ENCODE assay signal across 9 cellular contexts in the genomic region with DNA sequence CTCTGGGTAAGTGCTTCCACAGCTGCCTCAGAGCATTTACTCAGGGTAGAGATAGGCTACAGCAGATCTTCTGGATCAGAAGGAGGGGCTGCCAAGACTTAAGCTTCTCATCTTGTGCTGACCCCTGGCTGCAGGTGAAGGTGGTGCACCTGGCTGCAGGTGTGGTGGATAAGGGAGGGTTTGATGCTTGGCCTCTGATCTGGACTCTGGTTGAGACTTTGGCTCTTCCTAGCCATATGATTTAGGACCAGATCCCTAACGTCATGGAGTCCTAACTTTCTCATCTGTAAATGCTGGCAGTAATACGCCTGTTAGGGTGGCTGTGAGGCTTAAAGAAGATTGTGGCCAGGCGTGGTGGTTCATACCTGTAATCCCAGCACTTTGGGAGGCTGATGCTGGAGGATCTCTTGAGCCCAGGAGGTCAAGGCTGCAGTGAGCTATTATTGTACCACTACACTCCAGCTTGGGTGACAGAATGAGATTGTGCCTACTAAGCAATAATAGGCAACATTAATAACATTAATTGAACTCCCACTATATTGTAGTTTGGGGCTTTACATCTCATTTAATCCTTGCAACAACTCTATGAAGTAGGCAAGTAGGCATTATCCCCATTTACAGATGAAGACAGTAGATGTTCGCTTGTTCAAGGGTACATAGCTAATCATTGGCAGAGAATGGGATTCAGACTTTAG. TPM values are rescaled to one million over a fixed set of nuclear protein-coding genes. Genes with fewer than 3 reads are reported as not detected.
DNase-seq lines count a peak whose midpoint lies in the region; ATAC-seq and TF ChIP-seq lines count a peak whose summit lies in the region.
"Had no signal": no experiment of that assay in that cellular context is flagged by ENCODE, and none has a peak within 500 bp of the region (broad histone marks: within the 10 kb centered on the region; RNA-seq: fewer than 3 reads in every experiment).

No MANE protein-coding gene starts in this region.

- H3K27ac Mint-ChIP-seq in chondrocyte (ENCODE audit: unreplicated experiment) (no peak overlapping the region), neural crest cell (ENCODE audit: unreplicated experiment) (peak overlapping the region; percentile 51)
- no peak overlapping the region for H3K27ac Mint-ChIP-seq in activated T-helper 17 cell treated with anti-CD3 and anti-CD28 coated beads, Interleukin-2, amount 50 U/mL, for 72 hours

- H3K4me3 ChIP-seq in GM12875 (ENCODE audit: low read depth, low read length) (no peak overlapping the region), foreskin fibroblast (ENCODE audit: low read depth in 1 of 2, low read length in 2 of 2) (no peak overlapping the region)

- no peak for ATAC-seq in activated T-helper 17 cell treated with anti-CD3 and anti-CD28 coated beads, Interleukin-2, amount 50 U/mL, for 72 hours (replicated peaks)
- ATAC-seq in HG02884 (IDR thresholded peaks at IDR 0.05; ENCODE audit: unreplicated experiment), result no peak

- H3K27me3 Mint-ChIP-seq in chondrocyte (ENCODE audit: low read depth) (peaks cover 4% of the 10 kb centered on the region), neural crest cell (ENCODE audit: low read depth) (peaks cover 3% of the 10 kb centered on the region)
- H3K27me3 Mint-ChIP-seq in activated T-helper 17 cell treated with anti-CD3 and anti-CD28 coated beads, Interleukin-2, amount 50 U/mL, for 72 hours, result no peaks in the 10 kb centered on the region

- H3K36me3 Mint-ChIP-seq in chondrocyte (ENCODE audit: low read depth), result peaks cover 3% of the 10 kb centered on the region
- peaks cover 40% of the 10 kb centered on the region for H3K36me3 Mint-ChIP-seq in neural crest cell (ENCODE audit: low read depth)
- no peaks in the 10 kb centered on the region for H3K36me3 Mint-ChIP-seq in activated T-helper 17 cell treated with anti-CD3 and anti-CD28 coated beads, Interleukin-2, amount 50 U/mL, for 72 hours (ENCODE audit: low read depth)

- H3K4me3 Mint-ChIP-seq in chondrocyte (ENCODE audit: unreplicated experiment) (no peak overlapping the region), neural crest cell (peak overlapping the region; percentile 80)
- no peak overlapping the region for H3K4me3 Mint-ChIP-seq in activated T-helper 17 cell treated with anti-CD3 and anti-CD28 coated beads, Interleukin-2, amount 50 U/mL, for 72 hours

- peak; percentile 69; the same call in 1 of the 2 replicates for TF ChIP-seq CTCF in GM12875 (IDR thresholded peaks at IDR 0.05; ENCODE audit: borderline replicate concordance, insufficient read depth, low read depth, low read length)
- TF ChIP-seq CTCF in chondrocyte (IDR thresholded peaks at IDR 0.05), result peak; percentile 30
- TF ChIP-seq CTCF in neural crest cell (conservative IDR thresholded peaks at IDR 0.05), result peak; percentile 47
- no peak for TF ChIP-seq CTCF in foreskin fibroblast (IDR thresholded peaks at IDR 0.05; ENCODE audit: low read depth, low read length)

- H3K9me3 Mint-ChIP-seq in chondrocyte (ENCODE audit: low read depth), result no peaks in the 10 kb centered on the region
- peaks cover 3% of the 10 kb centered on the region for H3K9me3 Mint-ChIP-seq in neural crest cell
- no peaks in the 10 kb centered on the region for H3K9me3 Mint-ChIP-seq in activated T-helper 17 cell treated with anti-CD3 and anti-CD28 coated beads, Interleukin-2, amount 50 U/mL, for 72 hours

- peak; percentile 57 for DNase-seq in HPDE6-E6E7 (ENCODE audit: extremely low spot score)
- DNase-seq in chondrocyte (ENCODE audit: low spot score), result no peak
- DNase-seq in neural crest cell (ENCODE audit: low read depth, low spot score), result no peak
- no peak for DNase-seq in NCI-H446 treated with DMSO at 0.1 percent for 48 hours (lab: John Stamatoyannopoulos, UW)
- DNase-seq in foreskin fibroblast, result no peak
- DNase-seq: stimulated activated CD8-positive, alpha-beta memory T cell treated with anti-CD3 and anti-CD28 coated beads, Interleukin-4, amount 100 ng/mL, for 48 hours had no signal

- peaks cover 9% of the 10 kb centered on the region for H3K4me1 Mint-ChIP-seq in chondrocyte (ENCODE audit: low read depth)
- peaks cover 96% of the 10 kb centered on the region for H3K4me1 Mint-ChIP-seq in neural crest cell
- no peaks in the 10 kb centered on the region for H3K4me1 Mint-ChIP-seq in activated T-helper 17 cell treated with anti-CD3 and anti-CD28 coated beads, Interleukin-2, amount 50 U/mL, for 72 hours

RNA-seq across cellular contexts. Expression of gene DTX4, which starts 10.7 kb away (rescaled TPM):
- total RNA-seq in chondrocyte, result 3.1 to 4.4 TPM (median 3.4 TPM) in 3 replicates
- total RNA-seq in neural crest cell, result 129 and 139 TPM in 2 replicates
- under 1 TPM; 0.13 to 0.16 TPM for total RNA-seq in activated T-helper 17 cell treated with anti-CD3 and anti-CD28 coated beads, Interleukin-2, amount 50 U/mL, for 72 hours

RNA-seq across cellular contexts. Expression of gene MPEG1, which starts 30.1 kb away (rescaled TPM):
- total RNA-seq in chondrocyte, result not detected in 3 replicates
- not detected in 2 replicates for total RNA-seq in neural crest cell
- under 1 TPM in 1 of 2 donors, not detected in 1; 0.08 TPM for total RNA-seq in activated T-helper 17 cell treated with anti-CD3 and anti-CD28 coated beads, Interleukin-2, amount 50 U/mL, for 72 hours

RNA-seq across cellular contexts. Expression of gene FAM111A, which starts 39.9 kb away (rescaled TPM):
- total RNA-seq in chondrocyte, result 10.8 to 22.3 TPM (median 11.6 TPM) in 3 replicates
- 23.4 and 25.8 TPM in 2 replicates for total RNA-seq in neural crest cell
- total RNA-seq in activated T-helper 17 cell treated with anti-CD3 and anti-CD28 coated beads, Interleukin-2, amount 50 U/mL, for 72 hours, result 10 to 100 TPM; 80.2 to 92.7 TPM

Comparison
In these comparisons a context has a peak if more than half of its experiments do, and no peak if none do; other contexts are left out.
1. RNA of gene DTX4, which starts 10.7 kb away (total RNA-seq): 129 to 139 TPM in neural crest cell; 3.1 to 4.4 TPM in chondrocyte and 0.13 to 0.16 TPM in activated T-helper 17 cell treated with anti-CD3 and anti-CD28 coated beads, Interleukin-2, amount 50 U/mL, for 72 hours; every median in the first group is over 10 times any median in the second.